Comparison of ENCODE assay signal across 8 cellular contexts in genomic region chr4:176320340-176320975, GRCh38. TPM values are rescaled to one million over a fixed set of nuclear protein-coding genes. Genes with fewer than 3 reads are reported as not detected.
DNase-seq lines count a peak whose midpoint lies in the region; ATAC-seq and TF ChIP-seq lines count a peak whose summit lies in the region.

No MANE protein-coding gene starts in this region.

- H3K4me1 Mint-ChIP-seq in glutamatergic neuron (ENCODE audit: low read depth, unreplicated experiment) (peaks cover 8% of the 10 kb centered on the region), osteocyte (ENCODE audit: unreplicated experiment) (peaks cover 40% of the 10 kb centered on the region)

- H3K4me2 ChIP-seq in DND-41 (ENCODE audit: insufficient read depth, low read length), result peak overlapping the region; percentile 69

- H3K27me3 ChIP-seq in DND-41 (ENCODE audit: insufficient read depth, low read length, poor library complexity) (no peaks in the 10 kb centered on the region), thoracic aorta (replicated peaks; ENCODE audit: insufficient read depth) (no peaks in the 10 kb centered on the region)

- H3K36me3 Mint-ChIP-seq in glutamatergic neuron (ENCODE audit: unreplicated experiment), result no peaks in the 10 kb centered on the region
- peaks cover 4% of the 10 kb centered on the region for H3K36me3 Mint-ChIP-seq in osteocyte (ENCODE audit: unreplicated experiment)

- H4K20me1 ChIP-seq in DND-41 (ENCODE audit: insufficient read depth, low read length), result peaks cover 35% of the 10 kb centered on the region; the same call in 1 of the 2 replicates

- TF ChIP-seq CTCF in DND-41 (IDR thresholded peaks at IDR 0.05; ENCODE audit: borderline replicate concordance, extremely low read depth, low read length, poor library complexity, severe bottlenecking) (peak; percentile 4), glutamatergic neuron (IDR thresholded peaks at IDR 0.05; ENCODE audit: partially characterized antibody, unreplicated experiment) (no peak), osteocyte (IDR thresholded peaks at IDR 0.05) (no peak), thoracic aorta (IDR thresholded peaks at IDR 0.05) (no peak)

- peak overlapping the region; percentile 99 for H2AFZ ChIP-seq in DND-41 (ENCODE audit: low read depth, low read length)

- H3K9ac ChIP-seq in DND-41 (ENCODE audit: low read depth, low read length), result peak overlapping the region; percentile 100

- H3K4me3 ChIP-seq in DND-41 (ENCODE audit: low read depth in 1 of 2, low read length in 2 of 2) (peak overlapping the region; percentile 58 to 99), thoracic aorta (peak overlapping the region; percentile 92)

- peaks cover 57% of the 10 kb centered on the region for H3K79me2 ChIP-seq in DND-41 (ENCODE audit: insufficient read depth, low read length)

- H3K9me3 ChIP-seq in DND-41 (ENCODE audit: insufficient read depth, low read length, severe bottlenecking) (no peaks in the 10 kb centered on the region), thoracic aorta (no peaks in the 10 kb centered on the region)

- ATAC-seq in DND-41 (ENCODE audit: insufficient read depth, low read depth) (peak; percentile 80), GM21529 (IDR thresholded peaks at IDR 0.05; ENCODE audit: unreplicated experiment) (peak; percentile 80), thoracic aorta (ENCODE audit: insufficient number of reproducible peaks, low FRiP score, low read depth) (peak; percentile 88)

- H3K9me3 Mint-ChIP-seq in glutamatergic neuron (ENCODE audit: unreplicated experiment), result peaks cover 2% of the 10 kb centered on the region
- H3K9me3 Mint-ChIP-seq in osteocyte (ENCODE audit: unreplicated experiment), result no peaks in the 10 kb centered on the region

- H3K27ac ChIP-seq in DND-41 (ENCODE audit: low read length) (peak overlapping the region; percentile 100), thoracic aorta (peak overlapping the region; percentile 97 to 99)

- peak; percentile 87 for DNase-seq in DND-41
- DNase-seq in HuH-7.5 (ENCODE audit: low spot score), result peak; percentile 48
- DNase-seq in SK-N-DZ (ENCODE audit: low spot score), result peak; percentile 67
- DNase-seq in activated naive CD4-positive, alpha-beta T cell treated with anti-CD3 and anti-CD28 coated beads, Interleukin-2, amount 50 U/mL, for 16 hours, result peak; percentile 88
- peak; percentile 81 for DNase-seq in glutamatergic neuron
- DNase-seq in osteocyte (ENCODE audit: extremely low spot score, unreplicated experiment), result peak; percentile 93
- DNase-seq in thoracic aorta (ENCODE audit: low spot score), result peak; percentile 87

- H3K36me3 ChIP-seq in DND-41 (ENCODE audit: insufficient read depth, low read length) (peaks cover 13% of the 10 kb centered on the region), thoracic aorta (no peaks in the 10 kb centered on the region)

- H3K27ac Mint-ChIP-seq in glutamatergic neuron (ENCODE audit: unreplicated experiment), result peak overlapping the region; percentile 89
- peak overlapping the region; percentile 90 for H3K27ac Mint-ChIP-seq in osteocyte (ENCODE audit: unreplicated experiment)

- peaks cover 10% of the 10 kb centered on the region for H3K27me3 Mint-ChIP-seq in glutamatergic neuron (ENCODE audit: unreplicated experiment)
- no peaks in the 10 kb centered on the region for H3K27me3 Mint-ChIP-seq in osteocyte (ENCODE audit: unreplicated experiment)

- H3K4me1 ChIP-seq in DND-41 (ENCODE audit: insufficient read depth, low read length) (peaks cover 40% of the 10 kb centered on the region), thoracic aorta (ENCODE audit: control insufficient read depth in 1 of 2, low read depth in 2 of 2) (peaks cover 23 to 37% of the 10 kb centered on the region in 2 donors)

- peak overlapping the region; percentile 91 for H3K4me3 Mint-ChIP-seq in glutamatergic neuron (ENCODE audit: unreplicated experiment)
- H3K4me3 Mint-ChIP-seq in osteocyte (ENCODE audit: unreplicated experiment), result peak overlapping the region; percentile 88

RNA-seq across cellular contexts. Expression of gene SPCS3, which starts 0.7 kb away (rescaled TPM):
- polyA plus RNA-seq in SK-N-DZ (2014; cell fraction: cytosol; rRNA removed), result 88.0 and 93.2 TPM in 2 replicates
- polyA plus RNA-seq in SK-N-DZ (2014; cell fraction: nucleus; rRNA removed), result 71.1 and 79.1 TPM in 2 replicates
- total RNA-seq in glutamatergic neuron (ENCODE audit: unreplicated experiment) (65.9 TPM), osteocyte (118 and 128 TPM in 2 replicates), thoracic aorta (10 to 100 TPM; 74.1 to 88.4 TPM)

RNA-seq across cellular contexts. Expression of gene ASB5, which starts 51.4 kb away (rescaled TPM):
- not detected in 2 replicates for polyA plus RNA-seq in SK-N-DZ (2014; cell fraction: cytosol; rRNA removed)
- 0.06 and 0.09 TPM in 2 replicates for polyA plus RNA-seq in SK-N-DZ (2014; cell fraction: nucleus; rRNA removed)
- total RNA-seq in glutamatergic neuron (ENCODE audit: unreplicated experiment) (not detected), osteocyte (0.32 TPM in 1 of 2 replicates, not detected in the other), thoracic aorta (not detected)

Comparison
In these comparisons a context has a peak if more than half of its experiments do, and no peak if none do; other contexts are left out.
1. Peak in every context shown above with its lines: DNase-seq, ATAC-seq, H3K4me3 ChIP-seq and H3K27ac ChIP-seq.